Comparison of ENCODE assay signal across 1 cellular context in the genomic region with DNA sequence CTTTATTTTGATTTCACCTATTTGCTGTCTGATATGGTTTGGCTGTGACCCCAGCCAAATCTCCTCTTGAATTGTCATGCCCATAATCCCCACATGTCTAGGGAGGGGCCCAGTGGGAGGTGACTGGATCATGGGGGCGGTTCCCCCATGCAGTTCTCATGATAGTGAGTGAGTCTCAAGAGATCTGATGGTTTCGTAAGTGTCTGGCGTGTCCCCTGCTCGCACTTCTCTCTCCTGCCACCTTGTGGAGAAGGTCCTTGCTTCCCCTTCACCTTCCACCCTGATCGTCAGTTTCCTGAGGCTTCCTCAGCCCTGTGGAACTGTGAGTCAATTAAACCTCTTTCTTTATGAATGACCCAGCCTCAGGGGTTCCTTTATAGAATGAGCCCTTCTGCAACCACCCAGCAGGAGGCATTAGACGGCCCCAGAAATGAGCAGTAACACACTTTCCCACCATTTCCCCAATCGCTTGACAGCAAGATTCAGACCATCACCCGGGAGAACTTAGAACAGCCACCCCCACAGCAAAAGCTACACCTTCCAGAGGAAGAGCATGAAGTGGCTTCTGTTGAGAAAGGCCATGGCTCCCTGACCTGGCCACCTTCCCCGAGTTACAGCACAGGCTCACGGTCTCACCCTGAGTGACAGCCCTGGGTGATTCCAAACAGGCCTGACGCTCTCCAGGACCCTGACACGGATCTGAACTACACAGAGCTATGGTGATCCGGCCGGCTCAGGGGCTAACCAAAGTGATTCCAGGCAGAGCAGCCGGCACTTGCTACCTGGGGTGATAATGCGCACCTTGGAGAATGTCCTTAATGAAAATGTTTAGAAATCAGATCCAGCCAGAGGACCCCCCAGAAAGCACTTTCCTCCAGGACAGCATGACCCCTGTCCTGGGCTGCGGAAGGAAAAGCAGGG.
TF ChIP-seq lines count a peak whose summit lies in the region.

No MANE protein-coding gene starts in this region.

TF ChIP-seq in SK-N-SH treated with all-trans-retinoic acid at 6 μM for 48 hours, 23 proteins besides CTCF, POLR2A, EP300 and RAD21 (continued from another document):
- TF ChIP-seq, protein P1, sequence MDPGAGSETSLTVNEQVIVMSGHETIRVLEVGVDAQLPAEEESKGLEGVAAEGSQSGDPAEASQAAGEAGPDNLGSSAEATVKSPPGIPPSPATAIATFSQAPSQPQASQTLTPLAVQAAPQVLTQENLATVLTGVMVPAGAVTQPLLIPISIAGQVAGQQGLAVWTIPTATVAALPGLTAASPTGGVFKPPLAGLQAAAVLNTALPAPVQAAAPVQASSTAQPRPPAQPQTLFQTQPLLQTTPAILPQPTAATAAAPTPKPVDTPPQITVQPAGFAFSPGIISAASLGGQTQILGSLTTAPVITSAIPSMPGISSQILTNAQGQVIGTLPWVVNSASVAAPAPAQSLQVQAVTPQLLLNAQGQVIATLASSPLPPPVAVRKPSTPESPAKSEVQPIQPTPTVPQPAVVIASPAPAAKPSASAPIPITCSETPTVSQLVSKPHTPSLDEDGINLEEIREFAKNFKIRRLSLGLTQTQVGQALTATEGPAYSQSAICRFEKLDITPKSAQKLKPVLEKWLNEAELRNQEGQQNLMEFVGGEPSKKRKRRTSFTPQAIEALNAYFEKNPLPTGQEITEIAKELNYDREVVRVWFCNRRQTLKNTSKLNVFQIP (CRISPR knock-in tag; IDR thresholded peaks at IDR 0.05; ENCODE audit: borderline replicate concordance, low read depth) = no peak
- TF ChIP-seq TOX (CRISPR knock-in tag; IDR thresholded peaks at IDR 0.05; ENCODE audit: borderline replicate concordance) (no peak), ZNF565 (CRISPR knock-in tag; conservative IDR thresholded peaks at IDR 0.05; ENCODE audit: low read depth) (no peak)
